In genomic region chr1:38071530-38072266, GRCh38 we compare ENCODE assay signal across 8 cellular contexts. TPM values are rescaled to one million over a fixed set of nuclear protein-coding genes. Genes with fewer than 3 reads are reported as not detected.
A peak's percentile ranks its signal among the peaks of the same experiment; 100 is the strongest.
DNase-seq lines count a peak whose midpoint lies in the region; ATAC-seq and TF ChIP-seq lines count a peak whose summit lies in the region.

No MANE protein-coding gene starts in this region.

- H3K27ac ChIP-seq in DND-41 (ENCODE audit: low read length) (no peak overlapping the region), Peyer's patch (no peak overlapping the region)

- H3K4me3 ChIP-seq in DND-41 (ENCODE audit: low read depth in 1 of 2, low read length in 2 of 2) (no peak overlapping the region), WI38 (ENCODE audit: low read depth, low read length) (no peak overlapping the region), Peyer's patch (no peak overlapping the region)

- DNase-seq in DND-41 = no peak
- DNase-seq in HEK293T (ENCODE audit: extremely low spot score) = peak; percentile 60
- peak; percentile 48 for DNase-seq in left kidney (ENCODE audit: low read depth, low spot score)
- no peak for DNase-seq in NOMO-1 treated with dmso at 0.1 percent for 144 hours (lab: John Stamatoyannopoulos, UW; ENCODE audit: unreplicated experiment)
- DNase-seq in NCI-H1048 (lab: John Stamatoyannopoulos, UW) = no peak
- DNase-seq in Peyer's patch = no peak

- H3K4me1 ChIP-seq in DND-41 (ENCODE audit: insufficient read depth, low read length) (no peaks in the 10 kb centered on the region), Peyer's patch (no peaks in the 10 kb centered on the region)

- H4K20me1 ChIP-seq in DND-41 (ENCODE audit: insufficient read depth, low read length) = peaks cover 4% of the 10 kb centered on the region

- 0 out of 3 replicates have a peak, but pooled peaks have one; percentile 42 for ATAC-seq in DND-41 (ENCODE audit: insufficient read depth, low read depth)
- no peak for ATAC-seq in HG02571 (IDR thresholded peaks at IDR 0.05; ENCODE audit: unreplicated experiment)

- no peak for TF ChIP-seq POLR2A in Peyer's patch (IDR thresholded peaks at IDR 0.05)

- H2AFZ ChIP-seq in DND-41 (ENCODE audit: low read depth, low read length) = no peak overlapping the region

- H3K9ac ChIP-seq in DND-41 (ENCODE audit: low read depth, low read length) = no peak overlapping the region

- no peaks in the 10 kb centered on the region for H3K9me3 ChIP-seq in DND-41 (ENCODE audit: insufficient read depth, low read length, severe bottlenecking)
- H3K9me3 ChIP-seq in Peyer's patch = no peaks in the 10 kb centered on the region

- H3K27me3 ChIP-seq in DND-41 (ENCODE audit: insufficient read depth, low read length, poor library complexity) (peaks cover 20% of the 10 kb centered on the region), Peyer's patch (no peaks in the 10 kb centered on the region)

- CTCF ChIA-PET in HEK293T (lab: Yijun Ruan, JAX) = interaction anchor here (0.6 to 2.1 kb wide), 21 partner anchors 9 to 764 kb away, joined by 3 to 7 read pairs (median 4); partner anchors contain the start of gene POU3F1

- H3K79me2 ChIP-seq in DND-41 (ENCODE audit: insufficient read depth, low read length) = no peaks in the 10 kb centered on the region

- H3K36me3 ChIP-seq in DND-41 (ENCODE audit: insufficient read depth, low read length) = no peaks in the 10 kb centered on the region
- H3K36me3 ChIP-seq in Peyer's patch = no peaks in the 10 kb centered on the region

- no peak overlapping the region for H3K4me2 ChIP-seq in DND-41 (ENCODE audit: insufficient read depth, low read length)

- peak; percentile 37 for TF ChIP-seq CTCF in DND-41 (IDR thresholded peaks at IDR 0.05; ENCODE audit: borderline replicate concordance, extremely low read depth, low read length, poor library complexity, severe bottlenecking)
- peak; percentile 35; the same call in 1 of the 2 replicates for TF ChIP-seq CTCF in WI38 (IDR thresholded peaks at IDR 0.05; ENCODE audit: low read depth, low read length)
- peak in 1 of 6 experiments; percentile 12 for TF ChIP-seq CTCF in Peyer's patch (IDR thresholded peaks at IDR 0.05)

- POLR2A ChIA-PET in HEK293T (lab: Yijun Ruan, JAX) = interaction anchor here (1.4 kb wide), 1 partner anchor 60 kb away, joined by 3 read pairs; no protein-coding TSS in a partner anchor

TF ChIP-seq in HEK293T, 16 proteins besides CTCF, POLR2A, EP300 and RAD21:
- TF ChIP-seq NFRKB (IDR thresholded peaks at IDR 0.05) (no peak), PKNOX1 (IDR thresholded peaks at IDR 0.05) (peak; percentile 73), SP1 (IDR thresholded peaks at IDR 0.05) (no peak)

RNA-seq across cellular contexts. Expression of gene POU3F1, which starts 25.1 kb away (rescaled TPM):
- not detected for total RNA-seq in Peyer's patch

RNA-seq across cellular contexts. Expression of gene UTP11, which starts 59.2 kb away (rescaled TPM):
- total RNA-seq in Peyer's patch = 10 to 100 TPM in 3 of 4 donors, 1 to 10 TPM in 1; 8.9 to 23.1 (median 18.8) TPM

Comparison
In these comparisons a context has a peak if more than half of its experiments do, and no peak if none do; other contexts are left out.
1. DNase-seq: peak in HEK293T (single experiment) and left kidney (single experiment); none in DND-41 (single experiment), NOMO-1 treated with dmso at 0.1 percent for 144 hours (single experiment), NCI-H1048 (single experiment) and Peyer's patch (0 of 3).